In genomic region chr2:128792476-128793054, GRCh38 we compare ENCODE assay signal across 18 cellular contexts.
"Had no signal": no experiment of that assay in that cellular context is flagged by ENCODE, and none has a peak within 500 bp of the region (broad histone marks: within the 10 kb centered on the region; RNA-seq: fewer than 3 reads in every experiment).

No MANE protein-coding gene starts in this region.

- H3K4me1 Mint-ChIP-seq: activated naive CD8-positive, alpha-beta T cell treated with anti-CD3 and anti-CD28 coated beads, Interleukin-2, amount 10 ng/mL, durations not matched to agents 7 days and 5 days; natural killer cell had no signal

- H3K27ac Mint-ChIP-seq: activated CD8-positive, alpha-beta T cell treated with anti-CD3 and anti-CD28 coated beads, Interleukin-2, amount 10 ng/mL, durations not matched to agents 7 days and 5 days; activated naive CD4-positive, alpha-beta T cell treated with anti-CD3 and anti-CD28 coated beads for 36 hours; activated naive CD8-positive, alpha-beta T cell treated with anti-CD3 and anti-CD28 coated beads, Interleukin-2, amount 10 ng/mL, durations not matched to agents 7 days and 5 days; activated T-cell treated with anti-CD3 and anti-CD28 coated beads, Interleukin-2, amount 50 U/mL, for 72 hours; natural killer cell had no signal

- H3K36me3 Mint-ChIP-seq: activated naive CD8-positive, alpha-beta T cell treated with anti-CD3 and anti-CD28 coated beads, Interleukin-2, amount 10 ng/mL, durations not matched to agents 7 days and 5 days; natural killer cell had no signal

- H3K27me3 Mint-ChIP-seq: activated naive CD8-positive, alpha-beta T cell treated with anti-CD3 and anti-CD28 coated beads, Interleukin-2, amount 10 ng/mL, durations not matched to agents 7 days and 5 days had no signal

- DNase-seq: activated CD4-positive, alpha-beta T cell treated with anti-CD3 and anti-CD28 coated beads for 1 hour; activated CD4-positive, alpha-beta T cell treated with anti-CD3 and anti-CD28 coated beads, Interleukin-2, amount 50 U/mL, for 1 hour; activated CD8-positive, alpha-beta T cell treated with anti-CD3 and anti-CD28 coated beads, Interleukin-2, amount 10 ng/mL, durations not matched to agents 7 days and 5 days; activated effector memory CD4-positive, alpha-beta T cell treated with Interleukin-2 at 50 U/mL for 16 hours; activated naive CD4-positive, alpha-beta T cell treated with anti-CD3 and anti-CD28 coated beads for 36 hours; activated naive CD8-positive, alpha-beta T cell treated with anti-CD3 and anti-CD28 coated beads, Interleukin-2, amount 10 ng/mL, durations not matched to agents 7 days and 5 days; activated T-cell treated with anti-CD3 and anti-CD28 coated beads, Interleukin-2, amount 50 U/mL, for 72 hours; amygdala; cerebellar nuclear complex; cortex of kidney; heart right ventricle; left colon; natural killer cell; ovary; stimulated activated CD4-positive, alpha-beta T cell treated with anti-CD3 and anti-CD28 coated beads, Interleukin-4, amount 100 ng/mL, for 4 hours; stimulated activated naive CD8-positive, alpha-beta T cell treated with anti-CD3 and anti-CD28 coated beads, Interleukin-15, Interleukin-2, amounts not matched to agents 100 U/mL and 50 U/mL, for 24 hours; T-helper 1 cell; WERI-Rb-1 had no signal

- H3K9me3 Mint-ChIP-seq: natural killer cell had no signal

- H3K4me3 Mint-ChIP-seq: activated CD8-positive, alpha-beta T cell treated with anti-CD3 and anti-CD28 coated beads, Interleukin-2, amount 10 ng/mL, durations not matched to agents 7 days and 5 days; activated naive CD4-positive, alpha-beta T cell treated with anti-CD3 and anti-CD28 coated beads for 36 hours; activated naive CD8-positive, alpha-beta T cell treated with anti-CD3 and anti-CD28 coated beads, Interleukin-2, amount 10 ng/mL, durations not matched to agents 7 days and 5 days; activated T-cell treated with anti-CD3 and anti-CD28 coated beads, Interleukin-2, amount 50 U/mL, for 72 hours; natural killer cell had no signal

- ATAC-seq: activated CD8-positive, alpha-beta T cell treated with anti-CD3 and anti-CD28 coated beads, Interleukin-2, amount 10 ng/mL, durations not matched to agents 7 days and 5 days; activated T-cell treated with anti-CD3 and anti-CD28 coated beads, Interleukin-2, amount 50 U/mL, for 72 hours; heart right ventricle; left colon; stimulated activated naive CD8-positive, alpha-beta T cell treated with anti-CD3 and anti-CD28 coated beads, Interleukin-15, Interleukin-2, amounts not matched to agents 100 U/mL and 50 U/mL, for 24 hours had no signal
